8 cellular contexts compared by ENCODE assay signal in genomic region chr6:32622545-32623401, GRCh38. TPM values are rescaled to one million over a fixed set of nuclear protein-coding genes. Genes with fewer than 3 reads are reported as not detected.
DNase-seq lines count a peak whose midpoint lies in the region; ATAC-seq and TF ChIP-seq lines count a peak whose summit lies in the region.

No MANE protein-coding gene starts in this region.

- peaks cover 22% of the 10 kb centered on the region for H3K9me3 Mint-ChIP-seq in T-helper 2 cell treated with Interferon-gamma antibody and Interleukin-4, amounts not matched to agents 5 μg/mL and 100 μg/mL, for 36 hours

- H3K27me3 Mint-ChIP-seq in T-helper 2 cell treated with Interferon-gamma antibody and Interleukin-4, amounts not matched to agents 5 μg/mL and 100 μg/mL, for 36 hours (ENCODE audit: low read depth) = no peaks in the 10 kb centered on the region

- H3K9ac ChIP-seq in colonic mucosa (ENCODE audit: low read depth in 2 of 2, low read length in 2 of 2) = no peak overlapping the region

- H3K27ac ChIP-seq in colonic mucosa (no peak overlapping the region), coronary artery (no peak overlapping the region)

- H3K36me3 Mint-ChIP-seq in T-helper 2 cell treated with Interferon-gamma antibody and Interleukin-4, amounts not matched to agents 5 μg/mL and 100 μg/mL, for 36 hours (ENCODE audit: low read depth) = peaks cover 19% of the 10 kb centered on the region

- H3K4me1 Mint-ChIP-seq in T-helper 2 cell treated with Interferon-gamma antibody and Interleukin-4, amounts not matched to agents 5 μg/mL and 100 μg/mL, for 36 hours (ENCODE audit: low read depth) = peaks cover 60% of the 10 kb centered on the region

- no peaks in the 10 kb centered on the region for H3K27me3 ChIP-seq in colonic mucosa

- TF ChIP-seq CTCF in GM20000 (IDR thresholded peaks at IDR 0.05; ENCODE audit: extremely low read depth, missing control alignments) (no peak), colonic mucosa (IDR thresholded peaks at IDR 0.05) (no peak), coronary artery (IDR thresholded peaks at IDR 0.05) (no peak)

- peak; percentile 21 for DNase-seq in EL
- peak; percentile 38 for DNase-seq in GM20000 (ENCODE audit: low spot score)
- peak; percentile 36 for DNase-seq in T-helper 2 cell treated with Interferon-gamma antibody and Interleukin-4, amounts not matched to agents 5 μg/mL and 100 μg/mL, for 36 hours (ENCODE audit: low spot score)
- peak; percentile 22 for DNase-seq in colonic mucosa
- peak; percentile 31 for DNase-seq in myocyte (ENCODE audit: low read depth)
- DNase-seq in occipital lobe (lab: John Stamatoyannopoulos, UW) = no peak
- no peak for DNase-seq in coronary artery (ENCODE audit: low spot score)

- peak overlapping the region; percentile 98 for H3K27ac Mint-ChIP-seq in T-helper 2 cell treated with Interferon-gamma antibody and Interleukin-4, amounts not matched to agents 5 μg/mL and 100 μg/mL, for 36 hours

- H3K4me3 ChIP-seq in colonic mucosa = no peak overlapping the region
- no peak overlapping the region for H3K4me3 ChIP-seq in coronary artery

- ATAC-seq in HG03469 (IDR thresholded peaks at IDR 0.05; ENCODE audit: unreplicated experiment) = peak; percentile 44

- no peaks in the 10 kb centered on the region for H3K9me3 ChIP-seq in colonic mucosa

- no peaks in the 10 kb centered on the region for H3K4me1 ChIP-seq in colonic mucosa

- H3K36me3 ChIP-seq in colonic mucosa = no peaks in the 10 kb centered on the region

- peak overlapping the region; percentile 77 for H3K4me3 Mint-ChIP-seq in T-helper 2 cell treated with Interferon-gamma antibody and Interleukin-4, amounts not matched to agents 5 μg/mL and 100 μg/mL, for 36 hours

- intact Hi-C loops in colonic mucosa (cut with DNase I) = no loop called here

RNA-seq across cellular contexts. Expression of gene HLA-DQA1, which starts 14.4 kb away (rescaled TPM):
- total RNA-seq in colonic mucosa (10 to 100 TPM in 1 of 2 donors, 1 to 10 TPM in 1; 8.1 to 13.5 TPM), myocyte (not detected in 2 replicates), occipital lobe (0.16 TPM)
- not detected for polyA plus RNA-seq in myocyte (2012)

RNA-seq across cellular contexts. Expression of gene HLA-DRB1, which starts 33.1 kb away (rescaled TPM):
- 10 to 100 TPM; 22.5 to 39.3 TPM for total RNA-seq in colonic mucosa
- 0.21 TPM in 1 of 2 replicates, not detected in the other for total RNA-seq in myocyte
- polyA plus RNA-seq in myocyte (2012) = not detected
- total RNA-seq in occipital lobe = 0.16 TPM

RNA-seq across cellular contexts. Expression of gene HLA-DQB1, which starts 43.7 kb away (rescaled TPM):
- total RNA-seq in colonic mucosa (1 to 10 TPM; 1.8 to 6.5 TPM), myocyte (not detected in 2 replicates), occipital lobe (0.16 TPM)
- not detected for polyA plus RNA-seq in myocyte (2012)

Comparison
In these comparisons a context has a peak if more than half of its experiments do, and no peak if none do; other contexts are left out.
1. DNase-seq: peak in EL (single experiment), GM20000 (single experiment), T-helper 2 cell treated with Interferon-gamma antibody and Interleukin-4, amounts not matched to agents 5 μg/mL and 100 μg/mL, for 36 hours (single experiment), colonic mucosa (single experiment) and myocyte (single experiment); none in occipital lobe (single experiment) and coronary artery (single experiment).
2. RNA of gene HLA-DRB1, which starts 33.1 kb away (total RNA-seq): 22.5 to 39.3 TPM in colonic mucosa; 0.16 TPM in occipital lobe (single experiment) and 0.21 TPM in myocyte; every median in the first group is over 10 times any median in the second.